In the genomic region with DNA sequence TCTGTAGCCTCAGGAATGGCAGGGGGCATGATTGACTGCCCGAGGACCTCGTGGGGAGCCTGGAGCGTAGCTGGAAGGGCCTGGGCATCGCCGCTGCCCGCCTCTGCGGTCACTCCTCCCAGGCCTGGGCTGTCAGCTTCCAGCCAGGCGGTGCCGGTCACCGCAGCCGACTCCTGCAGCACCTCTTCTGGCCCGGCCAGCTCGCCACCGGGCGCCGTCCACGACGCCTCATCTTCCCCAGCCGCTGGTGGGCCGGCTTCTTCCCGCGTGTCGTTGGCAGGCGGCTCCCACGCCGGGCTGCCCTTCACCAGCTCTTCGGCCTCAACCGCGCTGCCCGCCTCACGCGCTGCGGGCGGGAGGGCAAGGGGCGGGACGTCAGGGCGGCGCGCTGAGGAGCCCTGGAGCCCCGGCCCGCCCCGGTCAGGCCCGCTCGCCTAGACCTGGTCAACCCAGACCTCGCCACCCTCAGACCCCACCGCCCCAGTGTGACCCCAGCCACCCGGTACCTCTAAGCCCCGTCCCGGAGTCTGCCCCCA, we compare ENCODE assay signal across 8 cellular contexts. TPM values are rescaled to one million over a fixed set of nuclear protein-coding genes. Genes with fewer than 3 reads are reported as not detected.
A peak's percentile ranks its signal among the peaks of the same experiment; 100 is the strongest.
DNase-seq lines count a peak whose midpoint lies in the region; ATAC-seq and TF ChIP-seq lines count a peak whose summit lies in the region.

No MANE protein-coding gene starts in this region.

- ATAC-seq in GM21526 (IDR thresholded peaks at IDR 0.05; ENCODE audit: low FRiP score, unreplicated experiment): no peak

- no peak overlapping the region for H3K27ac ChIP-seq in HUES48 (ENCODE audit: low read depth, low read length)
- peak overlapping the region; percentile 47 for H3K27ac ChIP-seq in cingulate gyrus (ENCODE audit: low read depth, low read length)
- no peak overlapping the region for H3K27ac ChIP-seq in mesodermal cell (ENCODE audit: low read depth, low read length, severe bottlenecking)

- WGBS in mesodermal cell (ENCODE audit: insufficient coverage in 2 of 2), 2 experiments: 13 to 16% methylated on average over 36 to 39 of the region's 49 CpGs

- H3K36me3 ChIP-seq in HUES48 (ENCODE audit: control insufficient read depth, insufficient read depth, low read length): no peaks in the 10 kb centered on the region
- no peaks in the 10 kb centered on the region for H3K36me3 ChIP-seq in mesodermal cell (ENCODE audit: control insufficient read depth, insufficient read depth, low read length)

- H3K9me3 ChIP-seq in HUES48 (ENCODE audit: control insufficient read depth, insufficient read depth, low read length): no peaks in the 10 kb centered on the region
- no peaks in the 10 kb centered on the region for H3K9me3 ChIP-seq in mesodermal cell (ENCODE audit: control insufficient read depth, low read length)

- CTCF ChIA-PET in AG04449 (lab: Yijun Ruan, JAX): interaction anchor here (0.6 to 0.8 kb wide), 3 partner anchors 55 to 156 kb away, joined by 3 read pairs; no protein-coding TSS in a partner anchor

- H3K27me3 ChIP-seq in HUES48 (ENCODE audit: control insufficient read depth, insufficient read depth, low read length): peaks cover 34% of the 10 kb centered on the region

- H3K4me3 ChIP-seq in AG04449 (ENCODE audit: low read depth, low read length) (peak overlapping the region; percentile 45), HUES48 (ENCODE audit: low read depth, low read length) (peak overlapping the region; percentile 43; the same call in 1 of the 2 replicates), mesodermal cell (ENCODE audit: extremely low read depth, insufficient read depth, low read length, poor library complexity, severe bottlenecking) (peak overlapping the region; percentile 41)

- DNase-seq in AG04449 (ENCODE audit: low read depth, low spot score) (no peak), ureter (ENCODE audit: low spot score) (no peak), HuH-7 (ENCODE audit: low spot score) (no peak)
- DNase-seq in stimulated activated naive CD4-positive, alpha-beta T cell (lab: John Stamatoyannopoulos, UW): no peak

- TF ChIP-seq CTCF in AG04449 (IDR thresholded peaks at IDR 0.05; ENCODE audit: insufficient read depth, low read length, missing control alignments): no peak

- H3K4me1 ChIP-seq in HUES48 (ENCODE audit: control insufficient read depth, insufficient read depth, low read length) (no peaks in the 10 kb centered on the region), mesodermal cell (ENCODE audit: control insufficient read depth, insufficient read depth, low read length, poor library complexity, severe bottlenecking) (no peaks in the 10 kb centered on the region)

- H3K9ac ChIP-seq in HUES48 (ENCODE audit: low read depth, low read length): no peak overlapping the region

- POLR2A ChIA-PET in AG04449 (lab: Yijun Ruan, JAX): no interaction called here

RNA-seq across cellular contexts. Expression of a gene that starts 1.0 kb away (rescaled TPM):
- polyA plus RNA-seq in mesodermal cell (2013, experiment 1 of 2): 0.59 TPM
- polyA plus RNA-seq in mesodermal cell (2013, experiment 2 of 2): 0.51 TPM
- total RNA-seq in ureter: not detected
